ENCODE assay signal across 15 cellular contexts in the genomic region with DNA sequence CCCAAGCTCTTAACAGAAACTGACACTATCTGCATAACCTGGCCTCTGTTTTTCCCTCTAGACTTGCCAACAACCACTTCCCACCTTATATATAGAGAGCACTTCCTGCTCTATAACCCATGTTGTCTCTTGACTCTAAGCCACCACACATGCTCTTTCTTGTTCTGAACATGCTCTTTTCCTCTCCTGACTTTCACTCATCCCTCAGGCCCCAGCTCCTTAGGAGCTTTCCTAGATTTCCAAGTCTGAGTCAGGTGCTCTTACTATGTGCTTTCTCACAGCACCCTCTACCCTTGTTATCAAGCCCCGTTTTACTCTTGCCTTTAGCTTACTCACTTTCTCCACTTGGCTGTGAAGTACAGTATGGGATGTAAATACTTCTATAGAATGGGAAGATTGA.
A peak's percentile ranks its signal among the peaks of the same experiment; 100 is the strongest.
DNase-seq lines count a peak whose midpoint lies in the region; ATAC-seq, FAIRE-seq and TF ChIP-seq lines count a peak whose summit lies in the region.
"Had no signal": no experiment of that assay in that cellular context is flagged by ENCODE, and none has a peak within 500 bp of the region (broad histone marks: within the 10 kb centered on the region; RNA-seq: fewer than 3 reads in every experiment).

No MANE protein-coding gene starts in this region.

- H2BK120ac ChIP-seq in neuronal stem cell (ENCODE audit: low read depth, low read length): no peak overlapping the region

- H3K9me3 Mint-ChIP-seq in MCF 10A (ENCODE audit: unreplicated experiment) (no peaks in the 10 kb centered on the region), astrocyte (ENCODE audit: unreplicated experiment) (no peaks in the 10 kb centered on the region)
- no peaks in the 10 kb centered on the region for H3K9me3 Mint-ChIP-seq in activated naive CD8-positive, alpha-beta T cell treated with anti-CD3 and anti-CD28 coated beads, Interleukin-2, amount 50 U/mL, for 24 hours
- H3K9me3 Mint-ChIP-seq: CD8-positive, alpha-beta memory T cell had no signal

- peak; percentile 55 for ATAC-seq in foreskin keratinocyte
- no peak for ATAC-seq in activated naive CD8-positive, alpha-beta T cell treated with anti-CD3 and anti-CD28 coated beads, Interleukin-2, amount 50 U/mL, for 24 hours

- no peak overlapping the region for H3K4me3 Mint-ChIP-seq in MCF 10A (ENCODE audit: unreplicated experiment)
- H3K4me3 Mint-ChIP-seq in astrocyte (ENCODE audit: unreplicated experiment): no peak overlapping the region
- no peak overlapping the region for H3K4me3 Mint-ChIP-seq in activated naive CD8-positive, alpha-beta T cell treated with anti-CD3 and anti-CD28 coated beads, Interleukin-2, amount 50 U/mL, for 24 hours
- H3K4me3 Mint-ChIP-seq: CD8-positive, alpha-beta memory T cell had no signal

- H3K79me2 ChIP-seq in mammary epithelial cell (ENCODE audit: insufficient read depth, low read length): no peaks in the 10 kb centered on the region
- no peaks in the 10 kb centered on the region for H3K79me2 ChIP-seq in astrocyte (ENCODE audit: insufficient read depth, low read length)

- H3K9me3 ChIP-seq in mammary epithelial cell (replicated peaks; ENCODE audit: insufficient read depth, low read length) (no peaks in the 10 kb centered on the region), astrocyte (ENCODE audit: insufficient read depth, low read depth, low read length) (no peaks in the 10 kb centered on the region), neuronal stem cell (replicated peaks in 1 of 2; ENCODE audit: control insufficient read depth in 2 of 2, insufficient read depth in 1 of 2, low read depth in 1 of 2, low read length in 2 of 2) (no peaks in the 10 kb centered on the region), ascending aorta (no peaks in the 10 kb centered on the region)
- H3K9me3 ChIP-seq: BLaER1, Caco-2 had no signal

- no peak overlapping the region for H4K91ac ChIP-seq in neuronal stem cell (ENCODE audit: low read depth, low read length, poor library complexity)

- POLR2A ChIA-PET in MCF 10A (lab: Yijun Ruan, JAX): no interaction called here

- no peaks in the 10 kb centered on the region for H3K79me1 ChIP-seq in neuronal stem cell (ENCODE audit: low read depth, low read length)

- dilution Hi-C loops in mammary epithelial cell (cut with HindIII; ENCODE audit: low sequenced_read_pairs): no loop called here

- no peak overlapping the region for H4K8ac ChIP-seq in neuronal stem cell (ENCODE audit: low read depth, low read length)

- no peak overlapping the region for H3K9ac ChIP-seq in mammary epithelial cell (ENCODE audit: insufficient read depth, low read length)
- H3K9ac ChIP-seq in astrocyte (ENCODE audit: low read length): no peak overlapping the region
- no peak overlapping the region for H3K9ac ChIP-seq in neuronal stem cell (ENCODE audit: low read depth, low read length, poor library complexity)
- H3K9ac ChIP-seq: BLaER1 had no signal

- peak overlapping the region; percentile 20 for H3K4me2 ChIP-seq in mammary epithelial cell (ENCODE audit: insufficient read depth, low read depth, low read length)
- no peak overlapping the region for H3K4me2 ChIP-seq in astrocyte (ENCODE audit: low read length)
- H3K4me2 ChIP-seq in neuronal stem cell (ENCODE audit: insufficient read depth, low read length, poor library complexity, severe bottlenecking): no peak overlapping the region
- H3K4me2 ChIP-seq: BLaER1 had no signal

- no peak overlapping the region for H3K27ac Mint-ChIP-seq in MCF 10A (ENCODE audit: low read depth, unreplicated experiment)
- H3K27ac Mint-ChIP-seq in astrocyte (ENCODE audit: unreplicated experiment): peak overlapping the region; percentile 35
- no peak overlapping the region for H3K27ac Mint-ChIP-seq in activated naive CD8-positive, alpha-beta T cell treated with anti-CD3 and anti-CD28 coated beads, Interleukin-2, amount 50 U/mL, for 24 hours
- H3K27ac Mint-ChIP-seq: CD8-positive, alpha-beta memory T cell had no signal

- WGBS in mammary epithelial cell (ENCODE audit: low coverage, missing lambda C conversion rate): no CpG with 5 or more reads among the region's 1 CpG
- WGBS in neuronal stem cell (ENCODE audit: extremely low coverage in 2 of 2, insufficient read length in 2 of 2, insufficient replicate concordance in 1 of 2), 2 donors: no CpG with 5 or more reads among the region's 1 CpG

- H3K36me3 Mint-ChIP-seq in MCF 10A (ENCODE audit: insufficient read depth, unreplicated experiment) (no peaks in the 10 kb centered on the region), astrocyte (ENCODE audit: low read depth, unreplicated experiment) (no peaks in the 10 kb centered on the region)
- no peaks in the 10 kb centered on the region for H3K36me3 Mint-ChIP-seq in activated naive CD8-positive, alpha-beta T cell treated with anti-CD3 and anti-CD28 coated beads, Interleukin-2, amount 50 U/mL, for 24 hours (ENCODE audit: low read depth)
- H3K36me3 Mint-ChIP-seq: CD8-positive, alpha-beta memory T cell had no signal

- no peak overlapping the region for H2BK5ac ChIP-seq in neuronal stem cell (ENCODE audit: low read length)

- in situ Hi-C loops in mammary epithelial cell (cut with MboI; ENCODE audit: low sequenced_read_pairs in 2 of 2): no loop called here

- H2BK12ac ChIP-seq in neuronal stem cell (ENCODE audit: low read length): no peak overlapping the region

- H4K20me1 ChIP-seq in mammary epithelial cell (ENCODE audit: insufficient read depth, low read length) (no peaks in the 10 kb centered on the region), astrocyte (ENCODE audit: insufficient read depth, low read length) (no peaks in the 10 kb centered on the region)
- H4K20me1 ChIP-seq: BLaER1 had no signal

- H2BK15ac ChIP-seq in neuronal stem cell (ENCODE audit: low read length): no peak overlapping the region

- H3K27me3 ChIP-seq in mammary epithelial cell (ENCODE audit: insufficient read depth, low read length): no peaks in the 10 kb centered on the region
- no peaks in the 10 kb centered on the region for H3K27me3 ChIP-seq in astrocyte (ENCODE audit: insufficient read depth, low read length)
- H3K27me3 ChIP-seq in foreskin keratinocyte: no peaks in the 10 kb centered on the region
- H3K27me3 ChIP-seq in neuronal stem cell (ENCODE audit: control insufficient read depth in 3 of 3, insufficient read depth in 3 of 3, low read depth in 1 of 3, low read length in 3 of 3): no peaks in the 10 kb centered on the region
- no peaks in the 10 kb centered on the region for H3K27me3 ChIP-seq in ascending aorta
- H3K27me3 ChIP-seq: BLaER1 had no signal

- H3K27ac ChIP-seq in mammary epithelial cell (ENCODE audit: insufficient read depth, low read depth, low read length): no peak overlapping the region
- H3K27ac ChIP-seq in astrocyte (ENCODE audit: low read depth, low read length): no peak overlapping the region
- no peak overlapping the region for H3K27ac ChIP-seq in foreskin keratinocyte
- H3K27ac ChIP-seq in neuronal stem cell (replicated peaks; ENCODE audit: low read length): no peak overlapping the region
- H3K27ac ChIP-seq in ascending aorta: no peak overlapping the region
- H3K27ac ChIP-seq: 22Rv1, BLaER1 had no signal

- peak overlapping the region; percentile 67 for H2AFZ ChIP-seq in mammary epithelial cell (ENCODE audit: low read depth, low read length)
- H2AFZ ChIP-seq in astrocyte (ENCODE audit: low read depth, low read length): no peak overlapping the region
- H2AFZ ChIP-seq in neuronal stem cell (ENCODE audit: low read length): peak overlapping the region; percentile 15

- H3K4me3 ChIP-seq in mammary epithelial cell (replicated peaks in 1 of 3; ENCODE audit: insufficient read depth in 1 of 3, low read depth in 2 of 3, low read length in 3 of 3) (no peak overlapping the region), astrocyte (ENCODE audit: insufficient read depth, low read depth, low read length) (no peak overlapping the region), neuronal stem cell (ENCODE audit: low read length in 2 of 2) (no peak overlapping the region), ascending aorta (no peak overlapping the region)
- H3K4me3 ChIP-seq: BLaER1 had no signal

- H3K27me3 Mint-ChIP-seq in MCF 10A (ENCODE audit: insufficient read depth, unreplicated experiment) (peaks cover 88% of the 10 kb centered on the region), astrocyte (ENCODE audit: low read depth, unreplicated experiment) (no peaks in the 10 kb centered on the region)
- peaks cover 2% of the 10 kb centered on the region for H3K27me3 Mint-ChIP-seq in activated naive CD8-positive, alpha-beta T cell treated with anti-CD3 and anti-CD28 coated beads, Interleukin-2, amount 50 U/mL, for 24 hours
- H3K27me3 Mint-ChIP-seq: CD8-positive, alpha-beta memory T cell had no signal

- H3K23ac ChIP-seq in neuronal stem cell (ENCODE audit: low read depth, low read length, poor library complexity): no peak overlapping the region

- no peaks in the 10 kb centered on the region for H3K4me1 Mint-ChIP-seq in MCF 10A (ENCODE audit: insufficient read depth, unreplicated experiment)
- H3K4me1 Mint-ChIP-seq in astrocyte (ENCODE audit: low read depth, unreplicated experiment): peaks cover 29% of the 10 kb centered on the region
- no peaks in the 10 kb centered on the region for H3K4me1 Mint-ChIP-seq in activated naive CD8-positive, alpha-beta T cell treated with anti-CD3 and anti-CD28 coated beads, Interleukin-2, amount 50 U/mL, for 24 hours
- H3K4me1 Mint-ChIP-seq: CD8-positive, alpha-beta memory T cell had no signal

- CTCF ChIA-PET in mammary epithelial cell (lab: Charles Lee; ENCODE audit: low non-redundant PET): no interaction called here
- CTCF ChIA-PET in MCF 10A (lab: Yijun Ruan, JAX): interaction anchor here (1.1 kb wide), 1 partner anchor 135 kb away, joined by 5 read pairs; no protein-coding TSS in a partner anchor

- no peak overlapping the region for H2AK5ac ChIP-seq in neuronal stem cell (ENCODE audit: low read depth, low read length)

- H3K18ac ChIP-seq in neuronal stem cell (ENCODE audit: low read length): no peak overlapping the region

- intact Hi-C loops in mammary epithelial cell (cut with micrococcal nuclease) (no loop called here), MCF 10A (cut with micrococcal nuclease) (no loop called here), ascending aorta (cut with DNase I) (no loop called here)

- no peaks in the 10 kb centered on the region for H3K36me3 ChIP-seq in mammary epithelial cell (ENCODE audit: insufficient read depth, low read length)
- no peaks in the 10 kb centered on the region for H3K36me3 ChIP-seq in astrocyte (ENCODE audit: insufficient read depth, low read length)
- no peaks in the 10 kb centered on the region for H3K36me3 ChIP-seq in neuronal stem cell (replicated peaks in 1 of 2; ENCODE audit: control insufficient read depth in 2 of 2, insufficient read depth in 2 of 2, low read length in 2 of 2)
- H3K36me3 ChIP-seq in ascending aorta: no peaks in the 10 kb centered on the region
- H3K36me3 ChIP-seq: BLaER1 had no signal

- H3K4ac ChIP-seq in neuronal stem cell (ENCODE audit: low read length): no peak overlapping the region

- no peak for FAIRE-seq in astrocyte (lab: Jason Lieb, UNC)
- FAIRE-seq: H54 had no signal

- BruUV-seq in mammary epithelial cell (replicated peaks; lab: Mats Ljungman, UMichigan): no TSS peak
- BruUV-seq in MCF 10A (replicated peaks; lab: Mats Ljungman, UMichigan): no TSS peak

- H3K4me1 ChIP-seq in mammary epithelial cell (ENCODE audit: insufficient read depth, low read length): peaks cover 19% of the 10 kb centered on the region
- H3K4me1 ChIP-seq in astrocyte (ENCODE audit: insufficient read depth, low read length): peaks cover 5% of the 10 kb centered on the region
- no peaks in the 10 kb centered on the region for H3K4me1 ChIP-seq in foreskin keratinocyte
- H3K4me1 ChIP-seq in neuronal stem cell (ENCODE audit: control insufficient read depth in 2 of 2, insufficient read depth in 1 of 2, low read depth in 1 of 2, low read length in 2 of 2): peaks cover 0 to 23% of the 10 kb centered on the region in 2 donors
- H3K4me1 ChIP-seq in ascending aorta: no peaks in the 10 kb centered on the region
- H3K4me1 ChIP-seq: Caco-2 had no signal

- H3K14ac ChIP-seq in neuronal stem cell (ENCODE audit: low read length): no peak overlapping the region

- DNase-seq in mammary epithelial cell (peak; percentile 57), MCF 10A (ENCODE audit: unreplicated experiment) (no peak), astrocyte (ENCODE audit: low read depth) (no peak), foreskin keratinocyte (peak; percentile 64 to 66), neuronal stem cell (ENCODE audit: low spot score) (no peak), HPDE6-E6E7 (ENCODE audit: extremely low spot score) (no peak), ascending aorta (ENCODE audit: low spot score in 2 of 2) (no peak)
- DNase-seq in activated naive CD8-positive, alpha-beta T cell treated with anti-CD3 and anti-CD28 coated beads, Interleukin-2, amount 50 U/mL, for 24 hours: no peak
- DNase-seq: AML-193; Caco-2; CD8-positive, alpha-beta memory T cell; DMS53 had no signal

- TF ChIP-seq CTCF in mammary epithelial cell (conservative IDR thresholded peaks at IDR 0.05 in 1 of 2, IDR thresholded peaks at IDR 0.05 in 1 of 2; ENCODE audit: extremely low read depth in 1 of 2, insufficient read depth in 1 of 2, low read depth in 1 of 2, low read length in 2 of 2): no peak
- TF ChIP-seq CTCF in MCF 10A (IDR thresholded peaks at IDR 0.05; ENCODE audit: unreplicated experiment): no peak
- TF ChIP-seq CTCF in astrocyte (IDR thresholded peaks at IDR 0.05; ENCODE audit: insufficient read depth, low read depth, low read length): no peak
- TF ChIP-seq CTCF in foreskin keratinocyte (conservative IDR thresholded peaks at IDR 0.05): no peak
- no peak for TF ChIP-seq CTCF in ascending aorta (IDR thresholded peaks at IDR 0.05)

Comparison
In these comparisons a context has a peak if more than half of its experiments do, and no peak if none do; other contexts are left out.
1. DNase-seq: peak in mammary epithelial cell (single experiment) and foreskin keratinocyte (2 of 2); none in MCF 10A (single experiment), astrocyte (single experiment), neuronal stem cell (single experiment), activated naive CD8-positive, alpha-beta T cell treated with anti-CD3 and anti-CD28 coated beads, Interleukin-2, amount 50 U/mL, for 24 hours (single experiment), HPDE6-E6E7 (single experiment) and ascending aorta (0 of 2).